ENCODE assay signal across 8 cellular contexts in the genomic region with DNA sequence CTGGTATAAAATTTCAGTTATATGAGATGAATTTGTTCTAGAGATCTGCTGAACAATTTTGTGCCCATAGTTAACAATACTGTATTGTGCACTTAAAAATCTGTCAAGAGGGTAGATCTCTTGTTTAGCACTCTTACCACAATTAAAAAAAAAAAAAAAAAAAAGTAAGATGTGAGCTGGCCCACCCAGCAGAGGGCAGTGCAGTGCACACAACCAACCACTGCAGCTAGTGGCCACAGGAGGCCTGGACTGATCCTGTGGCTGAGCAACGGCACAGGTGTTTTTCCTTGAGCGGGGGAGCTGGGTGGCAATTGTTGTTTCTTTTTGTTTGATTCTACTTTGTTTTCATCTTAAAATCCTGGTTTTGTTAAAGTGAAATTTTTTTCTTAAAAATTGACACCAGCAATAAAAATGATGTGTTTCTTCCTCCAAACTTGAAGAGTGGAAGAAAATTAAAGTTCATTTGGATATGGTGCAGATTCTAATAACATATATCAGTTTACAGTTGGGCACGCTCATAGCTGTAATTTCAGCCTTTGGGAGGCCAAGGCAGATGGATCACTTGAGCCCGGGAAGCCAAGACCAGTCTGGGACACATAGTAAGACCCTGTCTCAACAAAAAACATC.
DNase-seq lines count a peak whose midpoint lies in the region; ATAC-seq and TF ChIP-seq lines count a peak whose summit lies in the region.

No MANE protein-coding gene starts in this region.

- H3K36me3 Mint-ChIP-seq in activated T-cell treated with anti-CD3 and anti-CD28 coated beads, Interleukin-2, amount 50 U/mL, for 24 hours (ENCODE audit: low read depth): no peaks in the 10 kb centered on the region

- TF ChIP-seq CTCF in OCI-LY1 (IDR thresholded peaks at IDR 0.05; ENCODE audit: low read length): peak; percentile 79

- no peak overlapping the region for H3K4me2 ChIP-seq in OCI-LY1 (ENCODE audit: low read length)
- no peak overlapping the region for H3K4me2 ChIP-seq in trophoblast cell (ENCODE audit: low read length)

- no peak overlapping the region for H4K12ac ChIP-seq in trophoblast cell (ENCODE audit: low read depth, low read length)

- H3K9me3 Mint-ChIP-seq in activated T-cell treated with anti-CD3 and anti-CD28 coated beads, Interleukin-2, amount 50 U/mL, for 24 hours: no peaks in the 10 kb centered on the region

- no peak overlapping the region for H2BK12ac ChIP-seq in trophoblast cell (ENCODE audit: low read length)

- no peak overlapping the region for H3K27ac Mint-ChIP-seq in activated T-cell treated with anti-CD3 and anti-CD28 coated beads, Interleukin-2, amount 50 U/mL, for 24 hours

- H3K4me3 ChIP-seq in OCI-LY1 (ENCODE audit: low read depth, low read length, poor library complexity, severe bottlenecking) (no peak overlapping the region), trophoblast cell (ENCODE audit: low read depth, low read length) (no peak overlapping the region)

- H4K8ac ChIP-seq in trophoblast cell (ENCODE audit: low read depth, low read length): no peak overlapping the region

- H2BK5ac ChIP-seq in trophoblast cell (ENCODE audit: low read depth, low read length, poor library complexity): no peak overlapping the region

- H3K9me3 ChIP-seq in OCI-LY1 (ENCODE audit: low read length): no peaks in the 10 kb centered on the region
- peaks cover 7% of the 10 kb centered on the region for H3K9me3 ChIP-seq in trophoblast cell (ENCODE audit: insufficient read depth, low read depth, low read length)

- no peaks in the 10 kb centered on the region for H3K79me1 ChIP-seq in trophoblast cell (ENCODE audit: low read length)

- H3K27me3 ChIP-seq in OCI-LY1 (ENCODE audit: insufficient read depth, low read length) (no peaks in the 10 kb centered on the region), trophoblast cell (ENCODE audit: insufficient read depth, low read length) (no peaks in the 10 kb centered on the region)

- H3K4me1 Mint-ChIP-seq in activated T-cell treated with anti-CD3 and anti-CD28 coated beads, Interleukin-2, amount 50 U/mL, for 24 hours (ENCODE audit: low read depth): peaks cover 7% of the 10 kb centered on the region

- H3K4ac ChIP-seq in trophoblast cell (ENCODE audit: low read depth, low read length): no peak overlapping the region

- no peak overlapping the region for H3K23ac ChIP-seq in trophoblast cell (ENCODE audit: low read length)

- H3F3A ChIP-seq in OCI-LY1 (ENCODE audit: insufficient read depth, low read length): no peaks in the 10 kb centered on the region

- H3K14ac ChIP-seq in trophoblast cell (ENCODE audit: low read length): no peak overlapping the region

- no peak overlapping the region for H4K91ac ChIP-seq in trophoblast cell (ENCODE audit: low read depth, low read length)

- no peak overlapping the region for H2AFZ ChIP-seq in OCI-LY1 (ENCODE audit: low read length)
- no peak overlapping the region for H2AFZ ChIP-seq in trophoblast cell (ENCODE audit: insufficient read depth, low read length, poor library complexity)

- no peak overlapping the region for H3K18ac ChIP-seq in trophoblast cell (ENCODE audit: low read length)

- no peak overlapping the region for H3K4me3 Mint-ChIP-seq in activated T-cell treated with anti-CD3 and anti-CD28 coated beads, Interleukin-2, amount 50 U/mL, for 24 hours

- no peaks in the 10 kb centered on the region for H3K79me2 ChIP-seq in OCI-LY1 (ENCODE audit: insufficient read depth, low read length)
- no peaks in the 10 kb centered on the region for H3K79me2 ChIP-seq in trophoblast cell (ENCODE audit: control insufficient read depth, insufficient read depth, low read length, poor library complexity)

- DNase-seq in AG08395 (ENCODE audit: low spot score): peak; percentile 73
- DNase-seq in activated T-cell treated with anti-CD3 and anti-CD28 coated beads, Interleukin-2, amount 50 U/mL, for 24 hours: peak; percentile 63
- peak; percentile 37 for DNase-seq in fibroblast of the conjunctiva (ENCODE audit: low read depth)
- DNase-seq in trophoblast cell: peak; percentile 57 to 68

- H2BK120ac ChIP-seq in trophoblast cell (ENCODE audit: insufficient read depth, low read length, poor library complexity): peak overlapping the region; percentile 46

- H3K27me3 Mint-ChIP-seq in activated T-cell treated with anti-CD3 and anti-CD28 coated beads, Interleukin-2, amount 50 U/mL, for 24 hours: peaks cover 14% of the 10 kb centered on the region

- ATAC-seq in GM18519 (IDR thresholded peaks at IDR 0.05; ENCODE audit: low FRiP score, unreplicated experiment) (peak; percentile 51), HG03460 (IDR thresholded peaks at IDR 0.05; ENCODE audit: unreplicated experiment) (peak; percentile 82), HG03108 (IDR thresholded peaks at IDR 0.05; ENCODE audit: unreplicated experiment) (no peak)

- H3K9me2 ChIP-seq in OCI-LY1 (ENCODE audit: low read depth, low read length): no peaks in the 10 kb centered on the region

- no peaks in the 10 kb centered on the region for H4K20me1 ChIP-seq in OCI-LY1 (ENCODE audit: insufficient read depth, low read length)

- no peaks in the 10 kb centered on the region for H3K36me3 ChIP-seq in OCI-LY1 (ENCODE audit: insufficient read depth, low read length)
- H3K36me3 ChIP-seq in trophoblast cell (ENCODE audit: control insufficient read depth in 1 of 2, insufficient read depth in 2 of 2, low read length in 2 of 2): peaks cover 0 to 3% of the 10 kb centered on the region in 2 experiments

- H3K27ac ChIP-seq in OCI-LY1 (ENCODE audit: low read depth, low read length, poor library complexity, severe bottlenecking): no peak overlapping the region
- no peak overlapping the region for H3K27ac ChIP-seq in trophoblast cell (ENCODE audit: low read depth, low read length)

- no peak overlapping the region for H2AK5ac ChIP-seq in trophoblast cell (ENCODE audit: low read length)

- WGBS in trophoblast cell (ENCODE audit: extremely low coverage, insufficient coverage, insufficient read length): no CpG with 5 or more reads among the region's 4 CpGs

- H3K9ac ChIP-seq in OCI-LY1 (ENCODE audit: low read length): no peak overlapping the region
- H3K9ac ChIP-seq in trophoblast cell (ENCODE audit: low read length): no peak overlapping the region

- no peaks in the 10 kb centered on the region for H3K4me1 ChIP-seq in OCI-LY1 (ENCODE audit: insufficient read depth, low read length, severe bottlenecking)
- H3K4me1 ChIP-seq in trophoblast cell (ENCODE audit: control insufficient read depth in 1 of 2, insufficient read depth in 2 of 2, low read length in 2 of 2): no peaks in the 10 kb centered on the region
